In the genomic region with DNA sequence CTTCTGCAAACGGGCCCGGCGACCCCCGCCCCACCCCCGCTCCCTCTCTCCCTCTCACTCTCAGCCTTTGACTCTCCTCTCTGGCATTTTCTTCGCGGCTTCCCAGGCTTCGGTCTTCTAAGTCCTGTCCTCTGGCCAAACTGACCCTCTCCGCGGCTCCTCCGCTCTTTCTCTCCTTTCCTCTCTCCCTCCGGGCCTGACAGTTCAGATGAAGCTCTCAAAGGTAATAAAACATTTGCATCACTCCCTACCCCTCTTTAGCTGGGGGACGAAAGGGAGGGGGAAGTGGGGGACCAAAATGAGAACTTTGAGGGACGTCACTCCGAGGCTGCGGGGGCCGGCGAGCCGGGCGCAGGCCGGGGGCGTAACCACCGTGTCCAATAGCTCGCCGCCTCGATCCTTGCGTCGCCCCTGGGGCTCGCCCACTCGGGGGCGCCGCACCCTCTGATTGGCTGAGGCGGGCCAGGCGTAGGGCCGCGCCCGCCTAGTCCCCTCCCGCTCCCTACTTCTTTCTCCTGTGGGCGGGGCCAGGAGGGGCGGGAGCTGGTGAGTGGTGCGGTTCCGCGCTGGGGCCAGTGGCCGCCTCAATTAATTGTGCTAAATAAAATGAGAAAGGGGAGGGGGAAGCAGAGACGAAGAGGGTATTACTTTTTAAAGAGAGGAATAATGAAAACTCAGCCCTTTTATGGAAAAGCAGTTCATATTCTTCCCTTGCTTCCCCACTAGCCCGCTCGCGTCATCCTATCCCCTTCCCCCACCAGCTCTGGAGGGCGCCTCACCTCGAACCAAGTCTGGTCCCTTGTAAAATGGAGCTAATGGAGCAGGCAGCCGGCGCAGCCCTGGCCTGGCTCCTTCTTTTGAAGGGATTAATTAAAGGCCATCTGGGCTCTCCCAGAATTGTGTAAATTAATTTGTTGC, we compare ENCODE assay signal across 8 cellular contexts. TPM values are rescaled to one million over a fixed set of nuclear protein-coding genes. Genes with fewer than 3 reads are reported as not detected.
DNase-seq lines count a peak whose midpoint lies in the region; ATAC-seq and TF ChIP-seq lines count a peak whose summit lies in the region.

A gene (minus strand): TSS at position 228 of the 918 bp plus-strand sequence. CDS start 1,064 bp downstream, outside the sequence.

- H3K4me3 ChIP-seq in BLaER1 treated with 17β-estradiol and CSF1 and Interleukin-3, amounts not matched to agents 10 nM and 100 nM, result peak within 1 kb of the TSS in 9 of 10 experiments; percentile 25 to 50 (median 38); a peak in 14 of 20 replicates
- H3K4me3 ChIP-seq in HL-60 (replicated peaks; ENCODE audit: insufficient read depth, low read length), result peak within 1 kb of the TSS; percentile 30
- peak within 1 kb of the TSS; percentile 56 to 75 for H3K4me3 ChIP-seq in Panc1 (ENCODE audit: low read depth in 2 of 2, low read length in 2 of 2)
- H3K4me3 ChIP-seq in dorsolateral prefrontal cortex, result peak within 1 kb of the TSS; percentile 16 to 71 (median 47)
- peak within 1 kb of the TSS in 2 of 3 donors; percentile 4 to 32 for H3K4me3 ChIP-seq in liver (ENCODE audit: low read depth in 1 of 3, low read length in 3 of 3)
- H3K4me3 ChIP-seq in stomach smooth muscle (ENCODE audit: low read length in 2 of 2), result peak within 1 kb of the TSS; percentile 69

- in situ Hi-C loops in Panc1 (cut with HindIII; ENCODE audit: low pct_unique_long_range_greater_than_20kb, low sequenced_read_pairs), result no loop called here

- no peaks in the 10 kb centered on the region; a peak in 1 of 22 replicates for H4K20me1 ChIP-seq in BLaER1 treated with 17β-estradiol and CSF1 and Interleukin-3, amounts not matched to agents 10 nM and 100 nM

- peak; percentile 99 for ATAC-seq in Panc1
- ATAC-seq in GM18511 (IDR thresholded peaks at IDR 0.05; ENCODE audit: unreplicated experiment), result no peak

- no peak for TF ChIP-seq RAD21 in liver (IDR thresholded peaks at IDR 0.05)

- intact Hi-C loops in Panc1 (cut with micrococcal nuclease; ENCODE audit: unreplicated experiment), result no loop called here
- intact Hi-C loops in dorsolateral prefrontal cortex (cut with DNase I), result no loop called here

- no peak within 1 kb of the TSS for H3K27ac ChIP-seq in BLaER1 treated with 17β-estradiol and CSF1 and Interleukin-3, amounts not matched to agents 10 nM and 100 nM
- no peak within 1 kb of the TSS for H3K27ac ChIP-seq in HL-60 (replicated peaks)
- H3K27ac ChIP-seq in Panc1 (ENCODE audit: low read length), result 0 out of 2 replicates have a peak within 1 kb of the TSS, but pooled peaks have one; percentile 34
- peak within 1 kb of the TSS in 13 of 59 donors; percentile 0 to 67 (median 37) for H3K27ac ChIP-seq in dorsolateral prefrontal cortex
- H3K27ac ChIP-seq in liver (ENCODE audit: low read depth in 1 of 2, low read length in 2 of 2), result no peak within 1 kb of the TSS
- no peak within 1 kb of the TSS for H3K27ac ChIP-seq in stomach smooth muscle (ENCODE audit: low read length)

- peaks cover 71 to 94% (median 85%) of the 10 kb centered on the region in 11 experiments for H3K27me3 ChIP-seq in BLaER1 treated with 17β-estradiol and CSF1 and Interleukin-3, amounts not matched to agents 10 nM and 100 nM
- peaks cover 89% of the 10 kb centered on the region for H3K27me3 ChIP-seq in HL-60 (ENCODE audit: insufficient read depth, poor library complexity, severe bottlenecking)
- H3K27me3 ChIP-seq in Panc1 (ENCODE audit: control insufficient read depth, insufficient read depth, low read length), result peaks cover 3% of the 10 kb centered on the region; the same call in 1 of the 2 replicates
- peaks cover 58 to 100% (median 99%) of the 10 kb centered on the region in 45 donors for H3K27me3 ChIP-seq in dorsolateral prefrontal cortex
- H3K27me3 ChIP-seq in liver (ENCODE audit: control insufficient read depth in 4 of 4, insufficient read depth in 4 of 4, low read length in 3 of 4), result peaks cover 8 to 51% (median 26%) of the 10 kb centered on the region in 4 donors
- H3K27me3 ChIP-seq in stomach smooth muscle (ENCODE audit: control insufficient read depth in 1 of 2, insufficient read depth in 2 of 2, low read length in 2 of 2), result peaks cover 79 to 100% of the 10 kb centered on the region in 2 donors

- POLR2A ChIA-PET in Panc1 (lab: Charles Lee), result interaction anchor here (0.5 kb wide), 1 partner anchor 108 kb away, joined by 6 read pairs; no protein-coding TSS in a partner anchor

- CTCF ChIA-PET in Panc1 (lab: Charles Lee), result interaction anchor here (0.6 kb wide), 1 partner anchor 43 kb away, joined by 4 read pairs; no protein-coding TSS in a partner anchor

- H3K4me2 ChIP-seq in BLaER1 treated with 17β-estradiol and CSF1 and Interleukin-3, amounts not matched to agents 10 nM and 100 nM, result peak within 1 kb of the TSS in 9 of 11 experiments; percentile 5 to 70 (median 28); a peak in 11 of 22 replicates

- H3K9me3 ChIP-seq in BLaER1 treated with 17β-estradiol and CSF1 and Interleukin-3, amounts not matched to agents 10 nM and 100 nM (replicated peaks in 1 of 11), result peaks cover 64 to 76% (median 72%) of the 10 kb centered on the region in 11 experiments
- H3K9me3 ChIP-seq in Panc1 (ENCODE audit: control insufficient read depth, insufficient read depth, low read depth, low read length) (no peaks in the 10 kb centered on the region), liver (ENCODE audit: control insufficient read depth in 4 of 4, low read length in 3 of 4) (no peaks in the 10 kb centered on the region), stomach smooth muscle (ENCODE audit: control insufficient read depth in 2 of 2, low read length in 2 of 2) (peaks cover 0 to 2% of the 10 kb centered on the region in 2 donors)

- no TSS peak for BruUV-seq in Panc1 (replicated peaks; lab: Mats Ljungman, UMichigan)

- H3K36me3 ChIP-seq in BLaER1 treated with 17β-estradiol and CSF1 and Interleukin-3, amounts not matched to agents 10 nM and 100 nM, result no peaks in the 10 kb centered on the region
- H3K36me3 ChIP-seq in Panc1 (ENCODE audit: control insufficient read depth, insufficient read depth, low read length) (peaks cover 4% of the 10 kb centered on the region; the same call in 1 of the 2 replicates), liver (ENCODE audit: control insufficient read depth in 4 of 4, insufficient read depth in 3 of 4, low read depth in 1 of 4, low read length in 3 of 4) (no peaks in the 10 kb centered on the region), stomach smooth muscle (ENCODE audit: control insufficient read depth in 2 of 2, insufficient read depth in 2 of 2, low read length in 2 of 2) (no peaks in the 10 kb centered on the region)

- TF ChIP-seq CTCF in HL-60 (IDR thresholded peaks at IDR 0.05; ENCODE audit: insufficient read depth, low read length), result no peak
- TF ChIP-seq CTCF in Panc1 (IDR thresholded peaks at IDR 0.05), result no peak
- TF ChIP-seq CTCF in dorsolateral prefrontal cortex (IDR thresholded peaks at IDR 0.05 in 54 of 56, conservative IDR thresholded peaks at IDR 0.05 in 2 of 56; ENCODE audit: low read depth in 1 of 56, partially characterized antibody in 56 of 56), result no peak
- no peak for TF ChIP-seq CTCF in liver (IDR thresholded peaks at IDR 0.05; ENCODE audit: low read depth, low read length, missing input control)

- WGBS in liver, result 6% methylated on average over 52 of the region's 52 CpGs

- no peak within 1 kb of the TSS for H3K9ac ChIP-seq in BLaER1 treated with 17β-estradiol and CSF1 and Interleukin-3, amounts not matched to agents 10 nM and 100 nM
- H3K9ac ChIP-seq in liver (ENCODE audit: low read depth in 1 of 2, low read length in 2 of 2) (no peak within 1 kb of the TSS), stomach smooth muscle (ENCODE audit: low read length in 2 of 2) (no peak within 1 kb of the TSS)

- no peak for DNase-seq in HL-60 (ENCODE audit: low read depth in 1 of 2, low spot score in 1 of 2)
- peak; percentile 25 for DNase-seq in Panc1 (ENCODE audit: low read depth, low spot score)
- DNase-seq in dorsolateral prefrontal cortex, result peak in 1 of 10 donors; percentile 16
- no peak for DNase-seq in OCI-M1 (lab: John Stamatoyannopoulos, UW)

- no peaks in the 10 kb centered on the region for H3K4me1 ChIP-seq in BLaER1 treated with 17β-estradiol and CSF1 and Interleukin-3, amounts not matched to agents 10 nM and 100 nM
- no peaks in the 10 kb centered on the region for H3K4me1 ChIP-seq in Panc1 (ENCODE audit: control insufficient read depth, insufficient read depth, low read length)
- peaks cover 14 to 34% (median 18%) of the 10 kb centered on the region in 4 donors for H3K4me1 ChIP-seq in liver (ENCODE audit: control insufficient read depth in 4 of 4, insufficient read depth in 4 of 4, low read length in 3 of 4)
- peaks cover 35% of the 10 kb centered on the region for H3K4me1 ChIP-seq in stomach smooth muscle (ENCODE audit: control insufficient read depth, insufficient read depth, low read length)

TF ChIP-seq in liver, 16 proteins besides CTCF, POLR2A, EP300 and RAD21 (continues in another document):
- TF ChIP-seq YY1 (IDR thresholded peaks at IDR 0.05), result no peak
- TF ChIP-seq, protein P1, sequence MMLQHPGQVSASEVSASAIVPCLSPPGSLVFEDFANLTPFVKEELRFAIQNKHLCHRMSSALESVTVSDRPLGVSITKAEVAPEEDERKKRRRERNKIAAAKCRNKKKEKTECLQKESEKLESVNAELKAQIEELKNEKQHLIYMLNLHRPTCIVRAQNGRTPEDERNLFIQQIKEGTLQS (IDR thresholded peaks at IDR 0.05), result no peak
- no peak for TF ChIP-seq SP1 (IDR thresholded peaks at IDR 0.05)
- no peak for TF ChIP-seq FOXA1 (IDR thresholded peaks at IDR 0.05)
- TF ChIP-seq EGR1 (IDR thresholded peaks at IDR 0.05; ENCODE audit: low read depth in 2 of 2), result no peak
- TF ChIP-seq HNF4G (IDR thresholded peaks at IDR 0.05), result no peak
- TF ChIP-seq RXRA (IDR thresholded peaks at IDR 0.05), result no peak
- TF ChIP-seq HNF4A (conservative IDR thresholded peaks at IDR 0.05), result no peak
- TF ChIP-seq TAF1 (conservative IDR thresholded peaks at IDR 0.05), result no peak
- no peak for TF ChIP-seq NR2F2 (IDR thresholded peaks at IDR 0.05)

RNA-seq across cellular contexts. Expression of the gene that starts here (rescaled TPM):
- total RNA-seq in Panc1 (2021; ENCODE audit: unreplicated experiment), result 1.1 TPM
- polyA plus RNA-seq in Panc1 (2012; ENCODE audit: insufficient read length), result 0.74 TPM
- total RNA-seq in dorsolateral prefrontal cortex, result 1 to 10 TPM in 8 of 120 experiments, under 1 TPM in 100, not detected in 12; 0.18 to 1.6 (median 0.44) TPM
- total RNA-seq in liver, result under 1 TPM in 1 of 2 donors, not detected in 1; 0.05 TPM
- not detected for polyA plus RNA-seq in liver

Comparison
In these comparisons a context has a peak if more than half of its experiments do, and no peak if none do; other contexts are left out.
1. H3K4me3 ChIP-seq: peak in every context shown above with its lines; median percentile 69 in stomach smooth muscle; 66 in Panc1; 47 in dorsolateral prefrontal cortex; 38 in BLaER1 treated with 17β-estradiol and CSF1 and Interleukin-3, amounts not matched to agents 10 nM and 100 nM; 30 in HL-60; 18 in liver.